10 cellular contexts compared by ENCODE assay signal in the genomic region with DNA sequence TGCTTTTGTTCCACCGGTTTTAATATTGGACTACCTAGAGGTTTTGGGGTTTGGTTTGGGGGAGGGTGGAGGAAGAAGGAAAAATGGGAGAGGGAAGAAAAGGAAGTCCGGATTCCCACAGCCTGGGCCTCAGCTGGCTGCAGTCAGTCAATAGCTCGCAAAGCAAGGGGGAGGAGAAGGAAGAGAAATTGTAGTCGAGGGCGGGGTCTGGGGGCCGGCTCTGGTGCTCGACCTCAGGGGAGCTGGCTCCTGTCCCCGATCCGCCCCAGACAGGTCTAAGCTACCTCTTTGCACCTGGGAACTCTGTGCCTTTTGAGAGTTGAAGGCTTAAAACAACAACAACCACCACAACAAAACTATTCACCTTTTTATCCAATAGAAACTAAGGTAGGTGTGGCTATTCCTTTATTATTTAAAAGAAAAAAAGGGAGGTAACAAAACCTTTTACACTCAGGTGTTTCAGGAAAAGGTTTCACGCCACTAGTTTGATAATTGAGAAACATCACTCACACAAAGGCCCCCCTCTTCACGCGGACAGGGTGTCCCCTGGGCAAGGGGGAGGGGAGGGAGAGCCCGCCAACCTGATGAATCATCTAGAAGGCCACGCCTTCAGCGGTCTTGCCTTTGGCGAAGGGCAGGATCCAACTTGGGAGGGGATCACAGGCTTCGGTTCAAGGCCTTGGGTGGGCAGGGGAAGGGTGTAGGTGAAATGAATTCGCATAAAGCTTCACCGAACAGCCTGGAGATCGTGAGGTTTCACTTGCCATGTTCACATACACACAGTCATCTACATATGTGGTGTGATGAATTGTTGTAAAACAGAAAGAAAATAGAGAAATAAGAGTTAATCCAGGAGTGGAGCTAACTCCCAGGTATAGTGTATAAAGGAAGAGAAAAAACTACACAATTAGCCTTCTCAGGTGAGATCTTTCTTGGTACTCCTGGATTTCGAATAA. TPM values are rescaled to one million over a fixed set of nuclear protein-coding genes. Genes with fewer than 3 reads are reported as not detected.
A peak's percentile ranks its signal among the peaks of the same experiment; 100 is the strongest.
DNase-seq lines count a peak whose midpoint lies in the region; ATAC-seq and TF ChIP-seq lines count a peak whose summit lies in the region.
"Had no signal": no experiment of that assay in that cellular context is flagged by ENCODE, and none has a peak within 500 bp of the region (broad histone marks: within the 10 kb centered on the region; RNA-seq: fewer than 3 reads in every experiment).

No MANE protein-coding gene starts in this region.

- POLR2A ChIA-PET in HEK293T (lab: Yijun Ruan, JAX), result no interaction called here

- ATAC-seq in foreskin keratinocyte, result peak; percentile 66
- no peak for ATAC-seq in HG03135 (IDR thresholded peaks at IDR 0.05; ENCODE audit: unreplicated experiment)
- no peak for ATAC-seq in GM18909 (IDR thresholded peaks at IDR 0.05; ENCODE audit: poor library complexity, unreplicated experiment)

- peak; percentile 92 for DNase-seq in ELF-1 (ENCODE audit: low read depth, low spot score)
- DNase-seq in NT2/D1 (ENCODE audit: low read depth, low spot score), result peak; percentile 56
- peak; percentile 59 to 76 for DNase-seq in foreskin keratinocyte
- DNase-seq in osteoblast (ENCODE audit: insufficient read length, low spot score, missing footprints), result peak; percentile 29
- DNase-seq in HEK293T (ENCODE audit: extremely low spot score), result no peak
- DNase-seq in GOT3 (lab: John Stamatoyannopoulos, UW), result no peak
- DNase-seq: activated CD4-positive, CD25-positive, alpha-beta regulatory T cell; DND-41 had no signal

- H3K27me3 ChIP-seq in NT2/D1 (ENCODE audit: insufficient read depth, insufficient read length) (no peaks in the 10 kb centered on the region), foreskin keratinocyte (no peaks in the 10 kb centered on the region), osteoblast (ENCODE audit: insufficient read depth, low read length) (no peaks in the 10 kb centered on the region)

- no peaks in the 10 kb centered on the region for H3K4me1 ChIP-seq in NT2/D1 (ENCODE audit: insufficient read depth, insufficient read length)
- peaks cover 16% of the 10 kb centered on the region for H3K4me1 ChIP-seq in foreskin keratinocyte
- no peaks in the 10 kb centered on the region for H3K4me1 ChIP-seq in osteoblast (ENCODE audit: insufficient read depth, low read length)

- no peaks in the 10 kb centered on the region for H4K20me1 ChIP-seq in osteoblast (ENCODE audit: insufficient read depth, low read length)

- H3K79me2 ChIP-seq in osteoblast (ENCODE audit: insufficient read depth, low read length), result no peaks in the 10 kb centered on the region

- H3K4me3 ChIP-seq in NT2/D1 (ENCODE audit: insufficient read length, low read depth), result peak overlapping the region; percentile 17
- H3K4me3 ChIP-seq in osteoblast (ENCODE audit: insufficient read depth, low read length), result no peak overlapping the region

- H3K4me2 ChIP-seq in osteoblast (ENCODE audit: insufficient read depth, low read length), result no peak overlapping the region

- H3K27ac ChIP-seq in foreskin keratinocyte (peak overlapping the region; percentile 86), osteoblast (ENCODE audit: low read depth, low read length) (no peak overlapping the region)

- no peaks in the 10 kb centered on the region for H3K36me3 ChIP-seq in NT2/D1 (ENCODE audit: insufficient read depth, insufficient read length, low read length)
- H3K36me3 ChIP-seq in osteoblast (ENCODE audit: insufficient read depth, low read length), result no peaks in the 10 kb centered on the region

- H2AFZ ChIP-seq in osteoblast (ENCODE audit: low read length), result no peak overlapping the region

- H3K9ac ChIP-seq in NT2/D1 (ENCODE audit: insufficient read length, low read depth), result peak overlapping the region; percentile 51

- H3K9me3 ChIP-seq in NT2/D1 (ENCODE audit: insufficient read depth, low read length), result no peaks in the 10 kb centered on the region
- H3K9me3 ChIP-seq in osteoblast (ENCODE audit: low read depth, low read length), result no peaks in the 10 kb centered on the region

- TF ChIP-seq CTCF in foreskin keratinocyte (conservative IDR thresholded peaks at IDR 0.05) (no peak), osteoblast (IDR thresholded peaks at IDR 0.05; ENCODE audit: extremely low read depth, low read depth, low read length) (no peak)

- CTCF ChIA-PET in HEK293T (lab: Yijun Ruan, JAX), result no interaction called here

TF ChIP-seq in HEK293T, 16 proteins besides CTCF, POLR2A, EP300 and RAD21:
- TF ChIP-seq L3MBTL2 (conservative IDR thresholded peaks at IDR 0.05) (no peak), TARDBP (IDR thresholded peaks at IDR 0.05) (no peak), PKNOX1 (IDR thresholded peaks at IDR 0.05) (no peak), ARNT (IDR thresholded peaks at IDR 0.05) (no peak), FOXK2 (IDR thresholded peaks at IDR 0.05) (no peak), ELF4 (IDR thresholded peaks at IDR 0.05) (no peak), SP1 (IDR thresholded peaks at IDR 0.05) (no peak), LEF1 (IDR thresholded peaks at IDR 0.05; ENCODE audit: borderline replicate concordance) (no peak)

RNA-seq across cellular contexts. Expression of gene LNX1, which starts 1.7 kb away (rescaled TPM):
- total RNA-seq in foreskin keratinocyte (0.25 and 0.34 TPM in 2 replicates), osteoblast (6.2 and 9.8 TPM in 2 replicates)
- 0.03 and 0.09 TPM in 2 replicates for polyA plus RNA-seq in foreskin keratinocyte

Comparison
In these comparisons a context has a peak if more than half of its experiments do, and no peak if none do; other contexts are left out.
1. DNase-seq: peak in ELF-1 (single experiment), NT2/D1 (single experiment), foreskin keratinocyte (2 of 2) and osteoblast (single experiment); none in HEK293T (single experiment) and GOT3 (single experiment).